In genomic region chr17:17091276-17091675, GRCh38 we compare ENCODE assay signal across 20 cellular contexts. TPM values are rescaled to one million over a fixed set of nuclear protein-coding genes. Genes with fewer than 3 reads are reported as not detected.
DNase-seq lines count a peak whose midpoint lies in the region; ATAC-seq and TF ChIP-seq lines count a peak whose summit lies in the region.
"Had no signal": no experiment of that assay in that cellular context is flagged by ENCODE, and none has a peak within 500 bp of the region (broad histone marks: within the 10 kb centered on the region; RNA-seq: fewer than 3 reads in every experiment).

No MANE protein-coding gene starts in this region.

- H3K27me3 ChIP-seq in Caco-2 (replicated peaks; ENCODE audit: control insufficient read depth, insufficient read depth, low read length) (no peaks in the 10 kb centered on the region), body of pancreas (no peaks in the 10 kb centered on the region), upper lobe of right lung (no peaks in the 10 kb centered on the region)

- no peak overlapping the region for H3K4me3 Mint-ChIP-seq in Caco-2 (ENCODE audit: unreplicated experiment)
- H3K4me3 Mint-ChIP-seq: CD4-positive, CD25-positive, alpha-beta regulatory T cell; H9 had no signal

- H3K9me3 Mint-ChIP-seq in Caco-2 (ENCODE audit: unreplicated experiment), result no peaks in the 10 kb centered on the region
- H3K9me3 Mint-ChIP-seq: CD4-positive, CD25-positive, alpha-beta regulatory T cell; H9 had no signal

- intact Hi-C loops in Caco-2 (cut with micrococcal nuclease; ENCODE audit: unreplicated experiment), result no loop called here
- intact Hi-C loops in body of pancreas (cut with DNase I), result no loop called here
- intact Hi-C loops in posterior vena cava (cut with DNase I), result no loop called here
- intact Hi-C loops in upper lobe of right lung (cut with DNase I), result no loop called here

- CTCF ChIA-PET in Caco-2 (lab: Charles Lee), result no interaction called here

- POLR2A ChIA-PET in Caco-2 (lab: Charles Lee), result no interaction called here

- peak overlapping the region in 3 of 4 donors; percentile 0 to 59 (median 16) for H3K27ac ChIP-seq in body of pancreas
- no peak overlapping the region for H3K27ac ChIP-seq in upper lobe of right lung
- H3K27ac ChIP-seq: SK-N-MC had no signal

- H3K4me1 ChIP-seq in Caco-2 (peaks cover 33% of the 10 kb centered on the region), body of pancreas (peaks cover 45% of the 10 kb centered on the region), upper lobe of right lung (peaks cover 41% of the 10 kb centered on the region)

- H3K36me3 Mint-ChIP-seq in Caco-2 (ENCODE audit: insufficient read depth, unreplicated experiment), result peaks cover 61% of the 10 kb centered on the region

- H3K27ac Mint-ChIP-seq in Caco-2 (ENCODE audit: unreplicated experiment), result peak overlapping the region; percentile 48

- TF ChIP-seq POLR2A in body of pancreas (IDR thresholded peaks at IDR 0.05), result no peak

- H3K4me3 ChIP-seq in Caco-2 (ENCODE audit: low read depth, low read length), result no peak overlapping the region
- no peak overlapping the region for H3K4me3 ChIP-seq in body of pancreas
- no peak overlapping the region for H3K4me3 ChIP-seq in upper lobe of right lung
- H3K4me3 ChIP-seq: SK-N-MC had no signal

- WGBS in body of pancreas, 2 donors, result 87 to 88% methylated on average over 6 to 11 of the region's 11 CpGs

- no TSS peak for BruUV-seq in Caco-2 (replicated peaks; lab: Mats Ljungman, UMichigan)

- peaks cover 35% of the 10 kb centered on the region for H3K4me1 Mint-ChIP-seq in Caco-2 (ENCODE audit: low read depth, unreplicated experiment)

- H3K9me3 ChIP-seq in Caco-2 (no peaks in the 10 kb centered on the region), body of pancreas (no peaks in the 10 kb centered on the region), upper lobe of right lung (no peaks in the 10 kb centered on the region)

- H3K36me3 ChIP-seq in Caco-2 (ENCODE audit: control insufficient read depth, insufficient read depth, low read length) (peaks cover 5% of the 10 kb centered on the region), body of pancreas (replicated peaks in 1 of 2; ENCODE audit: insufficient read depth in 1 of 2, low read depth in 2 of 2) (no peaks in the 10 kb centered on the region), upper lobe of right lung (peaks cover 6% of the 10 kb centered on the region)

- TF ChIP-seq CTCF in Caco-2 (IDR thresholded peaks at IDR 0.05; ENCODE audit: insufficient read depth in 1 of 2, low read depth in 1 of 2, low read length in 1 of 2, severe bottlenecking in 1 of 2, unreplicated experiment in 1 of 2), result no peak
- no peak for TF ChIP-seq CTCF in body of pancreas (IDR thresholded peaks at IDR 0.05)
- no peak for TF ChIP-seq CTCF in upper lobe of right lung (IDR thresholded peaks at IDR 0.05)

- no peak for DNase-seq in Caco-2
- DNase-seq in body of pancreas, result peak in 1 of 4 donors; percentile 3
- peak; percentile 49 for DNase-seq in posterior vena cava (ENCODE audit: low spot score)
- peak; percentile 48 for DNase-seq in upper lobe of right lung
- DNase-seq: ACHN; CD4-positive, CD25-positive, alpha-beta regulatory T cell; COR-L47; DMS153; GDM1; H9; KBM-7; NCI-H1105 treated with DMSO at 0.1 percent for 48 hours; NCI-H1694; NCI-H510A treated with DMSO at 0.1 percent for 48 hours; NCI-H774; SHP77 had no signal

- H3K27me3 Mint-ChIP-seq in Caco-2 (ENCODE audit: insufficient read depth, unreplicated experiment), result no peaks in the 10 kb centered on the region
- H3K27me3 Mint-ChIP-seq: CD4-positive, CD25-positive, alpha-beta regulatory T cell had no signal

- ATAC-seq in body of pancreas, result no peak
- ATAC-seq in upper lobe of right lung, result no peak
- ATAC-seq in GM18873 (IDR thresholded peaks at IDR 0.05; ENCODE audit: low FRiP score, unreplicated experiment), result no peak
- no peak for ATAC-seq in GM21576 (IDR thresholded peaks at IDR 0.05; ENCODE audit: unreplicated experiment)
- ATAC-seq in GM18868 (IDR thresholded peaks at IDR 0.05; ENCODE audit: unreplicated experiment), result no peak

RNA-seq across cellular contexts. Expression of gene MPRIP, which starts 49.0 kb away (rescaled TPM):
- total RNA-seq in Caco-2 (2022), result 284 and 311 TPM in 2 replicates
- 100 to 1,000 TPM; 147 to 269 TPM for total RNA-seq in body of pancreas
- 100 to 1,000 TPM; 359 to 405 TPM for total RNA-seq in posterior vena cava
- 333 TPM for total RNA-seq in upper lobe of right lung

Comparison
In these comparisons a context has a peak if more than half of its experiments do, and no peak if none do; other contexts are left out.
1. DNase-seq: peak in posterior vena cava (single experiment) and upper lobe of right lung (single experiment); none in Caco-2 (0 of 2).